In genomic region chr1:102019530-102019929, GRCh38 we compare ENCODE assay signal across 23 cellular contexts. TPM values are rescaled to one million over a fixed set of nuclear protein-coding genes. Genes with fewer than 3 reads are reported as not detected.
DNase-seq lines count a peak whose midpoint lies in the region; ATAC-seq, FAIRE-seq and TF ChIP-seq lines count a peak whose summit lies in the region.
"Had no signal": no experiment of that assay in that cellular context is flagged by ENCODE, and none has a peak within 500 bp of the region (broad histone marks: within the 10 kb centered on the region; RNA-seq: fewer than 3 reads in every experiment).

No MANE protein-coding gene starts in this region.

- H3K9me3 ChIP-seq in HepG2 (ENCODE audit: low read length): peaks cover 43% of the 10 kb centered on the region
- no peaks in the 10 kb centered on the region for H3K9me3 ChIP-seq in right lobe of liver
- H3K9me3 ChIP-seq: HAP-1 had no signal

- no peak overlapping the region for H2AFZ ChIP-seq in HepG2 (ENCODE audit: low read length)

- H3K4me2 ChIP-seq in HepG2 (ENCODE audit: low read depth, low read length): no peak overlapping the region

- no peak for TF ChIP-seq RAD21 in HepG2 (CRISPR knock-in tag; IDR thresholded peaks at IDR 0.05)

- DNase-seq in HepG2 (ENCODE audit: low spot score): no peak
- DNase-seq in right lobe of liver: no peak
- DNase-seq in RCC 7860 (ENCODE audit: low spot score): no peak
- DNase-seq in frontal cortex (ENCODE audit: low spot score in 2 of 2): no peak
- no peak for DNase-seq in Kasumi-1 (lab: John Stamatoyannopoulos, UW)
- no peak for DNase-seq in NCI-H187 (lab: John Stamatoyannopoulos, UW)
- no peak for DNase-seq in SK-N-DZ (ENCODE audit: low spot score)
- DNase-seq: C1 segment of cervical spinal cord; Calu3; CD4-positive, alpha-beta memory T cell; COR-L47; DMS53; DMS79 treated with DMSO at 0.1 percent for 48 hours; GOT3; HFFc6 had no signal

- no peak for FAIRE-seq in HepG2 (lab: Jason Lieb, UNC)
- peak; percentile 25 for FAIRE-seq in RCC 7860 (lab: Jason Lieb, UNC)
- FAIRE-seq in frontal cortex (lab: Jason Lieb, UNC): peak; percentile 10
- FAIRE-seq: GM12892, H54 had no signal

- no peak overlapping the region for H3K9ac ChIP-seq in HepG2 (ENCODE audit: insufficient read depth, low read depth, low read length)

- no peaks in the 10 kb centered on the region for H3K79me2 ChIP-seq in HepG2 (ENCODE audit: insufficient read depth, low read length)

- intact Hi-C loops in HepG2 (cut with micrococcal nuclease; ENCODE audit: unreplicated experiment): no loop called here
- intact Hi-C loops in right lobe of liver (cut with DNase I): no loop called here

- TF ChIP-seq EP300 in HepG2 (IDR thresholded peaks at IDR 0.05; ENCODE audit: low read depth in 2 of 2, low read length in 2 of 2): no peak
- TF ChIP-seq EP300 in HepG2 (CRISPR knock-in tag; IDR thresholded peaks at IDR 0.05; ENCODE audit: borderline replicate concordance): no peak

- ATAC-seq in HepG2: no peak
- ATAC-seq in right lobe of liver: no peak
- ATAC-seq in HG03342 (IDR thresholded peaks at IDR 0.05; ENCODE audit: unreplicated experiment): no peak

- in situ Hi-C loops in HepG2 (cut with HindIII; ENCODE audit: extremely low pct_ligation_motif_present, low pct_unique_long_range_greater_than_20kb): no loop called here

- H3K27ac ChIP-seq in HepG2 (ENCODE audit: extremely low read length, insufficient read depth, low read length): no peak overlapping the region
- no peak overlapping the region for H3K27ac ChIP-seq in right lobe of liver
- H3K27ac ChIP-seq: 22Rv1 had no signal

- H3K4me1 ChIP-seq in HepG2 (ENCODE audit: insufficient read depth, low read length): no peaks in the 10 kb centered on the region
- no peaks in the 10 kb centered on the region for H3K4me1 ChIP-seq in right lobe of liver
- H3K4me1 ChIP-seq: HAP-1 had no signal

- TF ChIP-seq CTCF in HepG2 (CRISPR knock-in tag; IDR thresholded peaks at IDR 0.05): no peak
- no peak for TF ChIP-seq CTCF in right lobe of liver (IDR thresholded peaks at IDR 0.05)

- no peaks in the 10 kb centered on the region for H4K20me1 ChIP-seq in HepG2 (ENCODE audit: insufficient read depth, low read length)

- POLR2A ChIA-PET in HepG2 (lab: Yijun Ruan, JAX): no interaction called here

- H3K36me3 ChIP-seq in HepG2 (replicated peaks in 1 of 2; ENCODE audit: control insufficient read depth in 1 of 2, insufficient read depth in 2 of 2, low read length in 2 of 2) (no peaks in the 10 kb centered on the region), right lobe of liver (no peaks in the 10 kb centered on the region)
- H3K36me3 ChIP-seq: HAP-1 had no signal

- CTCF ChIA-PET in HepG2 (lab: Yijun Ruan, JAX; ENCODE audit: low intra/inter-chr PET ratio, low total read pairs): no interaction called here

- TF ChIP-seq POLR2A in HepG2 (IDR thresholded peaks at IDR 0.05; ENCODE audit: insufficient read depth in 1 of 2, low read depth in 2 of 2, low read length in 2 of 2) (no peak), right lobe of liver (IDR thresholded peaks at IDR 0.05) (no peak)

- H3K27me3 ChIP-seq in HepG2 (ENCODE audit: control insufficient read depth in 1 of 2, insufficient read depth in 2 of 2, low read length in 2 of 2) (no peaks in the 10 kb centered on the region), right lobe of liver (no peaks in the 10 kb centered on the region)

- BruUV-seq in HepG2 (replicated peaks; lab: Mats Ljungman, UMichigan): no TSS peak

- H3K4me3 ChIP-seq in HepG2 (replicated peaks in 1 of 3; ENCODE audit: insufficient read depth in 1 of 3, low read depth in 2 of 3, low read length in 3 of 3) (no peak overlapping the region), right lobe of liver (no peak overlapping the region)
- H3K4me3 ChIP-seq: HAP-1 had no signal

TF ChIP-seq in HepG2, 621 proteins besides CTCF, POLR2A, EP300 and RAD21:
- TF ChIP-seq MAFK (conservative IDR thresholded peaks at IDR 0.05 in 1 of 2, IDR thresholded peaks at IDR 0.05 in 1 of 2; ENCODE audit: low read length in 2 of 2) (peak; percentile 41 to 79; a peak in 3 of 4 replicates), HOXA9 (CRISPR knock-in tag; IDR thresholded peaks at IDR 0.05; ENCODE audit: borderline replicate concordance) (no peak), ZNF367 (CRISPR knock-in tag; IDR thresholded peaks at IDR 0.05; ENCODE audit: borderline replicate concordance) (no peak), NFATC3 (CRISPR knock-in tag; IDR thresholded peaks at IDR 0.05) (no peak), MAFF (IDR thresholded peaks at IDR 0.05; ENCODE audit: low read depth, low read length) (peak; percentile 42; the same call in 1 of the 2 replicates), DDIT3 (CRISPR knock-in tag; IDR thresholded peaks at IDR 0.05) (no peak), ZNF768 (CRISPR knock-in tag; IDR thresholded peaks at IDR 0.05) (no peak)

RNA-seq across cellular contexts. Expression of gene OLFM3, which starts 22.8 kb away (rescaled TPM):
- not detected in 2 replicates for total RNA-seq in HepG2 (2016; rRNA removed; fragmentation: Illumina TruSeq; extraction: Trizol)
- total RNA-seq in HepG2 (2016; cell fraction: cytosol; rRNA removed; fragmentation: Illumina TruSeq; extraction: Trizol; ENCODE audit: low read depth): not detected in 2 replicates
- not detected in 2 replicates for total RNA-seq in HepG2 (2016; cell fraction: insoluble cytoplasmic fraction; rRNA removed; fragmentation: Illumina TruSeq; extraction: Trizol)
- not detected in 2 replicates for total RNA-seq in HepG2 (2016; cell fraction: membrane; rRNA removed; fragmentation: Illumina TruSeq; extraction: Trizol)
- not detected in 2 replicates for total RNA-seq in HepG2 (2016; cell fraction: nucleus; rRNA removed; fragmentation: Illumina TruSeq; extraction: Trizol)
- polyA plus RNA-seq in HepG2 (2011; rRNA removed): not detected in 2 replicates
- not detected in 2 replicates for polyA plus RNA-seq in HepG2 (2011; cell fraction: cytosol; rRNA removed)
- polyA plus RNA-seq in HepG2 (2011; cell fraction: nucleus; rRNA removed): not detected in 2 replicates
- polyA plus RNA-seq in HepG2 (2012): not detected in 2 replicates
- polyA plus RNA-seq in HepG2 (2016; cell fraction: cytosol; fragmentation: Illumina TruSeq; extraction: Trizol; ENCODE audit: low read depth): not detected in 2 replicates
- polyA plus RNA-seq in HepG2 (2016; cell fraction: insoluble cytoplasmic fraction; fragmentation: Illumina TruSeq; extraction: Trizol; ENCODE audit: low read depth): not detected in 2 replicates
- not detected in 2 replicates for polyA plus RNA-seq in HepG2 (2016; cell fraction: membrane; fragmentation: Illumina TruSeq; extraction: Trizol; ENCODE audit: low read depth)
- polyA plus RNA-seq in HepG2 (2016; cell fraction: nucleus; fragmentation: Illumina TruSeq; extraction: Trizol; ENCODE audit: insufficient read depth, low read depth): not detected in 2 replicates
- polyA minus RNA-seq in HepG2 (2011; rRNA and poly(A)+ RNA removed; ENCODE audit: low replicate concordance): not detected in 2 replicates
- polyA minus RNA-seq in HepG2 (2011; cell fraction: cytosol; rRNA and poly(A)+ RNA removed): not detected in 2 replicates
- not detected in 2 replicates for polyA minus RNA-seq in HepG2 (2011; cell fraction: nucleus; rRNA and poly(A)+ RNA removed)
- total RNA-seq in right lobe of liver: not detected
- total RNA-seq in frontal cortex: 28.9 TPM
- polyA plus RNA-seq in SK-N-DZ (2014; cell fraction: cytosol; rRNA removed): 3.0 and 3.2 TPM in 2 replicates
- 1.2 and 1.6 TPM in 2 replicates for polyA plus RNA-seq in SK-N-DZ (2014; cell fraction: nucleus; rRNA removed)
- total RNA-seq: Calu3; CD4-positive, alpha-beta memory T cell; Daoy; G401; HFFc6 had no signal
- polyA plus RNA-seq: BJ; CD4-positive, alpha-beta memory T cell had no signal

Comparison
In these comparisons a context has a peak if more than half of its experiments do, and no peak if none do; other contexts are left out.
1. RNA of gene OLFM3, which starts 22.8 kb away (total RNA-seq): 28.9 TPM in frontal cortex (single experiment); not detected in HepG2 and not detected in right lobe of liver; every median in the first group is over 10 times any median in the second.